In genomic region chr7:44891372-44891771, GRCh38 we compare ENCODE assay signal across 10 cellular contexts. TPM values are rescaled to one million over a fixed set of nuclear protein-coding genes. Genes with fewer than 3 reads are reported as not detected.
A peak's percentile ranks its signal among the peaks of the same experiment; 100 is the strongest.
DNase-seq lines count a peak whose midpoint lies in the region; ATAC-seq and TF ChIP-seq lines count a peak whose summit lies in the region.
"Had no signal": no experiment of that assay in that cellular context is flagged by ENCODE, and none has a peak within 500 bp of the region (broad histone marks: within the 10 kb centered on the region; RNA-seq: fewer than 3 reads in every experiment).

No MANE protein-coding gene starts in this region.

- no peaks in the 10 kb centered on the region for H3K36me3 Mint-ChIP-seq in CD4-positive, alpha-beta memory T cell
- no peaks in the 10 kb centered on the region for H3K36me3 Mint-ChIP-seq in T-helper 2 cell treated with Interferon-gamma antibody and Interleukin-4, amounts not matched to agents 5 μg/mL and 100 μg/mL, for 36 hours (ENCODE audit: low read depth)
- no peaks in the 10 kb centered on the region for H3K36me3 Mint-ChIP-seq in activated naive CD4-positive, alpha-beta T cell treated with anti-CD3 and anti-CD28 coated beads for 36 hours (ENCODE audit: low read depth)
- H3K36me3 Mint-ChIP-seq in nephron (ENCODE audit: low read depth), result no peaks in the 10 kb centered on the region

- CTCF ChIA-PET in CD4-positive, alpha-beta memory T cell (lab: Charles Lee; ENCODE audit: partially characterized antibody), result interaction anchor here (0.6 to 1.7 kb wide), 6 partner anchors 10 to 82 kb away, joined by 3 to 7 read pairs (median 3); no protein-coding TSS in a partner anchor
- CTCF ChIA-PET in activated naive CD4-positive, alpha-beta T cell treated with anti-CD3 and anti-CD28 coated beads for 36 hours (lab: Charles Lee), result interaction anchor here (0.9 to 1.9 kb wide), 8 partner anchors 17 to 245 kb away, joined by 3 to 6 read pairs (median 4); no protein-coding TSS in a partner anchor

- TF ChIP-seq POLR2A in gastrocnemius medialis (IDR thresholded peaks at IDR 0.05), result no peak

- H3K4me2 ChIP-seq in hepatocyte, result no peak overlapping the region

- peaks cover 30% of the 10 kb centered on the region for H3K4me1 ChIP-seq in CD4-positive, alpha-beta memory T cell (ENCODE audit: insufficient read depth, low read length)
- peaks cover under 1% of the 10 kb centered on the region for H3K4me1 ChIP-seq in hepatocyte (ENCODE audit: insufficient read depth)
- peaks cover 5 to 16% of the 10 kb centered on the region in 2 donors for H3K4me1 ChIP-seq in gastrocnemius medialis

- no peak overlapping the region for H2AFZ ChIP-seq in hepatocyte

- TF ChIP-seq CTCF in nephron (IDR thresholded peaks at IDR 0.05; ENCODE audit: unreplicated experiment in 3 of 3), result no peak
- no peak for TF ChIP-seq CTCF in hepatocyte (IDR thresholded peaks at IDR 0.05; ENCODE audit: poor library complexity)
- TF ChIP-seq CTCF in gastrocnemius medialis (IDR thresholded peaks at IDR 0.05 in 4 of 5, conservative IDR thresholded peaks at IDR 0.05 in 1 of 5), result no peak

- 42% methylated on average over 2 of the region's 2 CpGs for WGBS in hepatocyte (ENCODE audit: low lambda C conversion rate, missing lambda C conversion rate)

- no peaks in the 10 kb centered on the region for H3K9me3 ChIP-seq in CD4-positive, alpha-beta memory T cell (ENCODE audit: control insufficient read depth in 1 of 2, low read length in 2 of 2)
- no peaks in the 10 kb centered on the region for H3K9me3 ChIP-seq in hepatocyte (ENCODE audit: low read depth)
- no peaks in the 10 kb centered on the region for H3K9me3 ChIP-seq in gastrocnemius medialis

- peaks cover 0 to 2% (median 0%) of the 10 kb centered on the region in 8 donors for H3K9me3 Mint-ChIP-seq in CD4-positive, alpha-beta memory T cell
- no peaks in the 10 kb centered on the region for H3K9me3 Mint-ChIP-seq in T-helper 2 cell treated with Interferon-gamma antibody and Interleukin-4, amounts not matched to agents 5 μg/mL and 100 μg/mL, for 36 hours
- H3K9me3 Mint-ChIP-seq in activated naive CD4-positive, alpha-beta T cell treated with anti-CD3 and anti-CD28 coated beads for 36 hours, result no peaks in the 10 kb centered on the region
- no peaks in the 10 kb centered on the region for H3K9me3 Mint-ChIP-seq in nephron

- H3K4me3 Mint-ChIP-seq in CD4-positive, alpha-beta memory T cell, result peak overlapping the region; percentile 45 to 71 (median 66)
- H3K4me3 Mint-ChIP-seq in T-helper 2 cell treated with Interferon-gamma antibody and Interleukin-4, amounts not matched to agents 5 μg/mL and 100 μg/mL, for 36 hours, result peak overlapping the region; percentile 1
- H3K4me3 Mint-ChIP-seq in activated naive CD4-positive, alpha-beta T cell treated with anti-CD3 and anti-CD28 coated beads for 36 hours, result peak overlapping the region; percentile 4
- H3K4me3 Mint-ChIP-seq in nephron, result peak overlapping the region in 1 of 3 experiments; percentile 63
- H3K4me3 Mint-ChIP-seq: B cell had no signal

- no peaks in the 10 kb centered on the region for H3K79me2 ChIP-seq in hepatocyte

- H3K27me3 Mint-ChIP-seq in CD4-positive, alpha-beta memory T cell, result no peaks in the 10 kb centered on the region
- no peaks in the 10 kb centered on the region for H3K27me3 Mint-ChIP-seq in T-helper 2 cell treated with Interferon-gamma antibody and Interleukin-4, amounts not matched to agents 5 μg/mL and 100 μg/mL, for 36 hours (ENCODE audit: low read depth)
- no peaks in the 10 kb centered on the region for H3K27me3 Mint-ChIP-seq in activated naive CD4-positive, alpha-beta T cell treated with anti-CD3 and anti-CD28 coated beads for 36 hours (ENCODE audit: low read depth)
- H3K27me3 Mint-ChIP-seq in nephron (ENCODE audit: low read depth), result peaks cover 4% of the 10 kb centered on the region
- H3K27me3 Mint-ChIP-seq: B cell had no signal

- H3K27ac Mint-ChIP-seq in CD4-positive, alpha-beta memory T cell, result peak overlapping the region; percentile 85 to 99 (median 92)
- peak overlapping the region; percentile 88 for H3K27ac Mint-ChIP-seq in T-helper 2 cell treated with Interferon-gamma antibody and Interleukin-4, amounts not matched to agents 5 μg/mL and 100 μg/mL, for 36 hours
- H3K27ac Mint-ChIP-seq in activated naive CD4-positive, alpha-beta T cell treated with anti-CD3 and anti-CD28 coated beads for 36 hours, result peak overlapping the region; percentile 93
- H3K27ac Mint-ChIP-seq in nephron, result peak overlapping the region in 2 of 3 experiments; percentile 76 to 82
- H3K27ac Mint-ChIP-seq: B cell had no signal

- ATAC-seq in gastrocnemius medialis, result no peak

- in situ Hi-C loops in gastrocnemius medialis (cut with MboI; ENCODE audit: low sequenced_read_pairs in 4 of 4), result no loop called here

- peak; percentile 63 to 69 (median 67) for DNase-seq in CD4-positive, alpha-beta memory T cell
- no peak for DNase-seq in T-helper 2 cell treated with Interferon-gamma antibody and Interleukin-4, amounts not matched to agents 5 μg/mL and 100 μg/mL, for 36 hours (ENCODE audit: low spot score)
- peak; percentile 83 for DNase-seq in activated naive CD4-positive, alpha-beta T cell treated with anti-CD3 and anti-CD28 coated beads for 36 hours
- DNase-seq in hepatocyte (ENCODE audit: low spot score) (no peak), cerebellum (ENCODE audit: low spot score) (no peak), gastrocnemius medialis (no peak), NCI-H128 (lab: John Stamatoyannopoulos, UW; ENCODE audit: unreplicated experiment) (no peak)

- peak overlapping the region; percentile 60 for H3K27ac ChIP-seq in CD4-positive, alpha-beta memory T cell (ENCODE audit: low read depth, low read length)
- no peak overlapping the region for H3K27ac ChIP-seq in hepatocyte
- H3K27ac ChIP-seq in gastrocnemius medialis, result no peak overlapping the region
- H3K27ac ChIP-seq: SK-N-MC had no signal

- POLR2A ChIA-PET in CD4-positive, alpha-beta memory T cell (lab: Charles Lee; ENCODE audit: partially characterized antibody), result interaction anchor here (0.8 to 2.1 kb wide), 5 partner anchors 10 to 686 kb away, joined by 3 to 9 read pairs (median 3); partner anchors contain the start of gene TMED4

- no peaks in the 10 kb centered on the region for H4K20me1 ChIP-seq in hepatocyte (ENCODE audit: insufficient read depth, poor library complexity, severe bottlenecking)

- intact Hi-C loops in CD4-positive, alpha-beta memory T cell (cut with micrococcal nuclease), result no loop called here
- intact Hi-C loops in activated naive CD4-positive, alpha-beta T cell treated with anti-CD3 and anti-CD28 coated beads for 36 hours (cut with micrococcal nuclease), result loop anchor here (1.0 kb wide), 2 partner anchors 24 to 89 kb away; no protein-coding TSS in a partner anchor
- intact Hi-C loops in gastrocnemius medialis (cut with DNase I; ENCODE audit: low total_unique reads), result no loop called here

- peaks cover 19 to 45% (median 25%) of the 10 kb centered on the region in 4 donors for H3K4me1 Mint-ChIP-seq in CD4-positive, alpha-beta memory T cell
- peaks cover 15% of the 10 kb centered on the region for H3K4me1 Mint-ChIP-seq in T-helper 2 cell treated with Interferon-gamma antibody and Interleukin-4, amounts not matched to agents 5 μg/mL and 100 μg/mL, for 36 hours (ENCODE audit: low read depth)
- peaks cover 27% of the 10 kb centered on the region for H3K4me1 Mint-ChIP-seq in activated naive CD4-positive, alpha-beta T cell treated with anti-CD3 and anti-CD28 coated beads for 36 hours (ENCODE audit: low read depth)
- H3K4me1 Mint-ChIP-seq in nephron, result peaks cover 67% of the 10 kb centered on the region

- no peaks in the 10 kb centered on the region for H3K9me2 ChIP-seq in hepatocyte (replicated peaks; ENCODE audit: insufficient read depth)

- no peaks in the 10 kb centered on the region for H3K27me3 ChIP-seq in CD4-positive, alpha-beta memory T cell (ENCODE audit: insufficient read depth, low read length)
- no peaks in the 10 kb centered on the region for H3K27me3 ChIP-seq in hepatocyte
- H3K27me3 ChIP-seq in gastrocnemius medialis, result no peaks in the 10 kb centered on the region

- H3K4me3 ChIP-seq in CD4-positive, alpha-beta memory T cell (ENCODE audit: low read length in 2 of 2), result no peak overlapping the region
- H3K4me3 ChIP-seq in hepatocyte, result no peak overlapping the region
- no peak overlapping the region for H3K4me3 ChIP-seq in gastrocnemius medialis
- H3K4me3 ChIP-seq: SK-N-MC had no signal

- no peaks in the 10 kb centered on the region for H3K36me3 ChIP-seq in CD4-positive, alpha-beta memory T cell (ENCODE audit: insufficient read depth, low read length)
- H3K36me3 ChIP-seq in hepatocyte (replicated peaks; ENCODE audit: insufficient read depth, low read depth), result no peaks in the 10 kb centered on the region
- H3K36me3 ChIP-seq in gastrocnemius medialis, result no peaks in the 10 kb centered on the region

RNA-seq across cellular contexts. Expression of gene PURB, which starts 6.0 kb away (rescaled TPM):
- 10 to 100 TPM; 26.6 to 27.4 TPM for total RNA-seq in CD4-positive, alpha-beta memory T cell
- 1 to 10 TPM; 1.1 to 2.2 TPM for polyA plus RNA-seq in CD4-positive, alpha-beta memory T cell
- 10 to 100 TPM; 12.9 to 13.1 TPM for total RNA-seq in activated naive CD4-positive, alpha-beta T cell treated with anti-CD3 and anti-CD28 coated beads for 36 hours
- total RNA-seq in hepatocyte (21.4 and 25.5 TPM in 2 replicates), cerebellum (38.2 TPM), gastrocnemius medialis (10 to 100 TPM; 13.0 to 18.7 (median 15.9) TPM)
- polyA plus RNA-seq in hepatocyte, result 3.2 and 3.5 TPM in 2 replicates

RNA-seq across cellular contexts. Expression of gene H2AZ2, which starts 43.5 kb away (rescaled TPM):
- 100 to 1,000 TPM; 168 to 169 TPM for total RNA-seq in CD4-positive, alpha-beta memory T cell
- 100 to 1,000 TPM; 231 to 236 TPM for polyA plus RNA-seq in CD4-positive, alpha-beta memory T cell
- total RNA-seq in activated naive CD4-positive, alpha-beta T cell treated with anti-CD3 and anti-CD28 coated beads for 36 hours, result 100 to 1,000 TPM; 344 to 361 TPM
- 176 and 178 TPM in 2 replicates for total RNA-seq in hepatocyte
- polyA plus RNA-seq in hepatocyte, result 132 and 138 TPM in 2 replicates
- 190 TPM for total RNA-seq in cerebellum
- total RNA-seq in gastrocnemius medialis, result 100 to 1,000 TPM in 3 of 4 donors, 10 to 100 TPM in 1; 83.0 to 147 (median 132) TPM

Comparison
In these comparisons a context has a peak if more than half of its experiments do, and no peak if none do; other contexts are left out.
1. DNase-seq: peak in CD4-positive, alpha-beta memory T cell (5 of 5) and activated naive CD4-positive, alpha-beta T cell treated with anti-CD3 and anti-CD28 coated beads for 36 hours (single experiment); none in T-helper 2 cell treated with Interferon-gamma antibody and Interleukin-4, amounts not matched to agents 5 μg/mL and 100 μg/mL, for 36 hours (single experiment), hepatocyte (single experiment), cerebellum (single experiment), gastrocnemius medialis (0 of 2) and NCI-H128 (single experiment).
2. Peak in every context shown above with its lines, with median percentiles within 50 percentile points of each other: H3K27ac Mint-ChIP-seq.